8 cellular contexts compared by ENCODE assay signal in the genomic region with DNA sequence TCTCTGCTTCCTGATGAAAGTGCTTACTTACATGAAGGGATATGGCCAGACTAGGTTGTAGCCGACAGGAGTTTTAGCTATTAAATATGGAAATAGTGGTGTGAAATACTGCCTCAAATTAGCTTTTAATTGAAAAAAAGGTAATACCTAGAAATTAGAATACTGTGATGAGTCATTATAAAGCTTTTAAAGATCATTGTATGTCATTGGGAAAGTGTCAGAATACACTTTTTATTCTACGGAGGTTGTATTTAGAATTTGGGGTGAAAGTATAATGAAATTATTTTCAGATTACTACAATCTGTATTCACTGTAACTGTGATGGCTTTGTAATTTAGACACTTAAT. TPM values are rescaled to one million over a fixed set of nuclear protein-coding genes. Genes with fewer than 3 reads are reported as not detected.
A peak's percentile ranks its signal among the peaks of the same experiment; 100 is the strongest.
DNase-seq lines count a peak whose midpoint lies in the region; ATAC-seq, FAIRE-seq and TF ChIP-seq lines count a peak whose summit lies in the region.

No MANE protein-coding gene starts in this region.

- intact Hi-C loops in activated CD8-positive, alpha-beta T cell treated with anti-CD3 and anti-CD28 coated beads for 36 hours (cut with micrococcal nuclease) = no loop called here

- H3K4me1 ChIP-seq in iPS DF 6.9 (ENCODE audit: control insufficient read depth, insufficient read depth, low read length) = no peaks in the 10 kb centered on the region

- H3K9me3 ChIP-seq in iPS DF 6.9 (ENCODE audit: control insufficient read depth, insufficient read depth, low read length) = no peaks in the 10 kb centered on the region

- H3K27ac Mint-ChIP-seq in activated CD8-positive, alpha-beta T cell treated with anti-CD3 and anti-CD28 coated beads for 36 hours = peak overlapping the region; percentile 95
- H3K27ac Mint-ChIP-seq in stimulated activated effector memory CD8-positive, alpha-beta T cell treated with anti-CD3 and anti-CD28 coated beads, Interleukin-12 subunit alpha, Interleukin-12 subunit beta, amount 100 ng/mL, for 72 hours = peak overlapping the region; percentile 91

- H3K27me3 Mint-ChIP-seq in activated CD8-positive, alpha-beta T cell treated with anti-CD3 and anti-CD28 coated beads for 36 hours = no peaks in the 10 kb centered on the region

- peak overlapping the region; percentile 86 for H3K4me3 ChIP-seq in HFF-Myc (replicated peaks; ENCODE audit: low read depth, low read length)
- H3K4me3 ChIP-seq in iPS DF 6.9 (ENCODE audit: low read length) = peak overlapping the region; percentile 26; the same call in 1 of the 2 replicates

- no peak for ATAC-seq in activated CD8-positive, alpha-beta T cell treated with anti-CD3 and anti-CD28 coated beads for 36 hours
- no peak for ATAC-seq in stimulated activated effector memory CD8-positive, alpha-beta T cell treated with anti-CD3 and anti-CD28 coated beads, Interleukin-12 subunit alpha, Interleukin-12 subunit beta, amount 100 ng/mL, for 72 hours
- no peak for ATAC-seq in GM18873 (IDR thresholded peaks at IDR 0.05; ENCODE audit: low FRiP score, unreplicated experiment)

- no peak for FAIRE-seq in urothelium cell line (lab: Jason Lieb, UNC)

- no peaks in the 10 kb centered on the region for H3K9me3 Mint-ChIP-seq in activated CD8-positive, alpha-beta T cell treated with anti-CD3 and anti-CD28 coated beads for 36 hours
- no peaks in the 10 kb centered on the region for H3K9me3 Mint-ChIP-seq in stimulated activated effector memory CD8-positive, alpha-beta T cell treated with anti-CD3 and anti-CD28 coated beads, Interleukin-12 subunit alpha, Interleukin-12 subunit beta, amount 100 ng/mL, for 72 hours

- H3K27ac ChIP-seq in iPS DF 6.9 (ENCODE audit: low read length) = no peak overlapping the region

- CTCF ChIA-PET in activated CD8-positive, alpha-beta T cell treated with anti-CD3 and anti-CD28 coated beads for 36 hours (lab: Charles Lee) = interaction anchor here (0.8 to 2.2 kb wide), 13 partner anchors 9 to 241 kb away, joined by 3 to 22 read pairs (median 5); a partner anchor contains a TSS

- DNase-seq in HFF-Myc (ENCODE audit: extremely low read depth, low read depth) (no peak), iPS DF 6.9 (ENCODE audit: low read depth, low spot score) (no peak), NCI-H2081 treated with DMSO at 0.1 percent for 48 hours (lab: John Stamatoyannopoulos, UW) (no peak), AG20443 (ENCODE audit: low spot score) (no peak), urothelium cell line (ENCODE audit: low spot score) (no peak)
- no peak for DNase-seq in activated CD8-positive, alpha-beta T cell treated with anti-CD3 and anti-CD28 coated beads for 36 hours
- no peak for DNase-seq in stimulated activated effector memory CD8-positive, alpha-beta T cell treated with anti-CD3 and anti-CD28 coated beads, Interleukin-12 subunit alpha, Interleukin-12 subunit beta, amount 100 ng/mL, for 72 hours (ENCODE audit: low spot score in 2 of 2)

- no peak for TF ChIP-seq CTCF in HFF-Myc (IDR thresholded peaks at IDR 0.05; ENCODE audit: low read depth, low read length, missing control alignments)
- TF ChIP-seq CTCF in activated CD8-positive, alpha-beta T cell treated with anti-CD3 and anti-CD28 coated beads for 36 hours (IDR thresholded peaks at IDR 0.05) = peak; percentile 57

- no CpG with 5 or more reads among the region's 2 CpGs for WGBS in iPS DF 6.9 (ENCODE audit: insufficient coverage, insufficient read length)

- no peaks in the 10 kb centered on the region for H3K27me3 ChIP-seq in iPS DF 6.9 (ENCODE audit: control insufficient read depth, insufficient read depth, low read length)

- peaks cover 2% of the 10 kb centered on the region; the same call in 1 of the 2 replicates for H3K36me3 ChIP-seq in iPS DF 6.9 (ENCODE audit: control insufficient read depth, insufficient read depth, low read length)

- H3K4me3 Mint-ChIP-seq in activated CD8-positive, alpha-beta T cell treated with anti-CD3 and anti-CD28 coated beads for 36 hours = peak overlapping the region; percentile 93
- H3K4me3 Mint-ChIP-seq in stimulated activated effector memory CD8-positive, alpha-beta T cell treated with anti-CD3 and anti-CD28 coated beads, Interleukin-12 subunit alpha, Interleukin-12 subunit beta, amount 100 ng/mL, for 72 hours = peak overlapping the region; percentile 79

- POLR2A ChIA-PET in activated CD8-positive, alpha-beta T cell treated with anti-CD3 and anti-CD28 coated beads for 36 hours (lab: Charles Lee) = interaction anchor here (0.9 to 2.5 kb wide), 2 partner anchors 9 to 61 kb away, joined by 6 to 18 read pairs; a partner anchor contains a TSS

- peaks cover 22% of the 10 kb centered on the region for H3K4me1 Mint-ChIP-seq in activated CD8-positive, alpha-beta T cell treated with anti-CD3 and anti-CD28 coated beads for 36 hours (ENCODE audit: low read depth)
- H3K4me1 Mint-ChIP-seq in stimulated activated effector memory CD8-positive, alpha-beta T cell treated with anti-CD3 and anti-CD28 coated beads, Interleukin-12 subunit alpha, Interleukin-12 subunit beta, amount 100 ng/mL, for 72 hours = peaks cover 20% of the 10 kb centered on the region

- H3K36me3 Mint-ChIP-seq in activated CD8-positive, alpha-beta T cell treated with anti-CD3 and anti-CD28 coated beads for 36 hours (ENCODE audit: low read depth) = peaks cover 37% of the 10 kb centered on the region
- H3K36me3 Mint-ChIP-seq in stimulated activated effector memory CD8-positive, alpha-beta T cell treated with anti-CD3 and anti-CD28 coated beads, Interleukin-12 subunit alpha, Interleukin-12 subunit beta, amount 100 ng/mL, for 72 hours = peaks cover 65% of the 10 kb centered on the region

RNA-seq across cellular contexts. Expression of a gene that starts 2.2 kb away (rescaled TPM):
- total RNA-seq in activated CD8-positive, alpha-beta T cell treated with anti-CD3 and anti-CD28 coated beads for 36 hours = 10 to 100 TPM; 52.6 to 54.7 TPM
